In genomic region chr14:80316426-80316825, GRCh38 we compare ENCODE assay signal across 2 cellular contexts.
TF ChIP-seq lines count a peak whose summit lies in the region.

No MANE protein-coding gene starts in this region.

TF ChIP-seq in SK-N-SH, 30 proteins besides CTCF, POLR2A, EP300 and RAD21:
- TF ChIP-seq USF2 (IDR thresholded peaks at IDR 0.05; ENCODE audit: borderline replicate concordance, low read depth, low read length) = no peak
- TF ChIP-seq MXI1 (IDR thresholded peaks at IDR 0.05; ENCODE audit: low read depth, low read length) = no peak

TF ChIP-seq in SK-N-SH treated with all-trans-retinoic acid at 6 μM for 48 hours, 23 proteins besides CTCF, POLR2A, EP300 and RAD21:
- TF ChIP-seq ARNTL (CRISPR knock-in tag; IDR thresholded peaks at IDR 0.05; ENCODE audit: borderline replicate concordance, low read depth) = no peak
- TF ChIP-seq SNAI2 (CRISPR knock-in tag; IDR thresholded peaks at IDR 0.05) = no peak
- TF ChIP-seq ZC3H10 (CRISPR knock-in tag; IDR thresholded peaks at IDR 0.05) = no peak
- no peak for TF ChIP-seq ESRRG (CRISPR knock-in tag; IDR thresholded peaks at IDR 0.05)
